ENCODE assay signal across 1 cellular context in the genomic region with DNA sequence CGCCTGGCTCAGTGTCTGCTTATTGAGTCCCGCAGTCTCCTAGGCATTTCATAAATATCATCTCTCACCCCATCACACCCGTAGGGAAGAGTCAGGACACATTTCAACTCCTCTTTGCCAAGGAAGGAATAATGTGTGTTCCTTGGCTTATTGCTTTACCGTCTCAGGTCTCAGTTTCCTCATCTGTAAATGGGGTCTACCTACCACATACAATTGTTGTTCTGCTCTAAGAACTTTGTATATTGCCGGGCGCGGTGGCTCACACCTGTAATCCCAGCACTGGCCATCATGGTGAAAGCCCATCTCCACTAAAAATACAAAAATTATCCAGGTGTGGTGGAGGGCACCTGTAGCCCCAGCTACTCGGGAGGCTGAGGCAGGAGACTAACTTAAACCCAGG.
TF ChIP-seq lines count a peak whose summit lies in the region.

No MANE protein-coding gene starts in this region.

TF ChIP-seq in liver, 16 proteins besides CTCF, POLR2A, EP300 and RAD21 (continued from another document):
- TF ChIP-seq RXRA (IDR thresholded peaks at IDR 0.05) (no peak), YY1 (IDR thresholded peaks at IDR 0.05) (no peak)
- TF ChIP-seq, protein P1, sequence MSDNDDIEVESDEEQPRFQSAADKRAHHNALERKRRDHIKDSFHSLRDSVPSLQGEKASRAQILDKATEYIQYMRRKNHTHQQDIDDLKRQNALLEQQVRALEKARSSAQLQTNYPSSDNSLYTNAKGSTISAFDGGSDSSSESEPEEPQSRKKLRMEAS (IDR thresholded peaks at IDR 0.05): no peak
